Comparison of ENCODE assay signal across 18 cellular contexts in the genomic region with DNA sequence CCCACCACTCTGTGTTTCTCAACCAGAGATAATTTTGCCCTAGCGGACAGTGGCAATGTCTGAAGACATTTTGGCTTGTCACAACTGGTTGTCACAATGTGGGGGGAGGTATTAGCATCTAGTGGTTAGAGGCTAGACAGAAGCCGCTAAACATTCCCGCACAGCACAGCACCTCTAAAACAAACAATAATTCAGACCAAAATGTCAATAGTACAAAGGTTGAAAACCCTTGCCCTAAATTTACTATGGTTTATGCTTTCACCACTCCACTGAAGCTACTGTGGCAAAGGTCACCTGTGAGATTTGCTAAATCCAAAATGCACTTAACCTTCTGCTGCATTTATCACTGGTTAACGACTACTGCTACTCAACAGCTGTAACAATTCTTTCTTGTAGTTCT. TPM values are rescaled to one million over a fixed set of nuclear protein-coding genes. Genes with fewer than 3 reads are reported as not detected.
DNase-seq lines count a peak whose midpoint lies in the region; ATAC-seq, FAIRE-seq and TF ChIP-seq lines count a peak whose summit lies in the region.
"Had no signal": no experiment of that assay in that cellular context is flagged by ENCODE, and none has a peak within 500 bp of the region (broad histone marks: within the 10 kb centered on the region; RNA-seq: fewer than 3 reads in every experiment).

No MANE protein-coding gene starts in this region.

- H2AFZ ChIP-seq in GM12878 (ENCODE audit: control insufficient read depth, low read depth, low read length): no peak overlapping the region
- H2AFZ ChIP-seq: GM23248 had no signal

- no peak for TF ChIP-seq RAD21 in GM12878 (IDR thresholded peaks at IDR 0.05; ENCODE audit: insufficient read depth, low read depth, low read length)
- peak; percentile 51 to 57 for TF ChIP-seq RAD21 in liver (IDR thresholded peaks at IDR 0.05)

- intact Hi-C loops in Caco-2 (cut with micrococcal nuclease; ENCODE audit: unreplicated experiment) (no loop called here), GM12878 (cut with micrococcal nuclease; ENCODE audit: unreplicated experiment) (no loop called here)
- intact Hi-C loops in activated T-helper 1 cell treated with anti-CD3 and anti-CD28 coated beads, Interleukin-12 subunit alpha, Interleukin-12 subunit beta, Interleukin-2, Interleukin-4 antibody, amounts not matched to agents 30 ng/mL and 10 ng/mL and 1 ng/mL, durations not matched to agents 14 hours and 24 hours and 36 hours (cut with micrococcal nuclease): no loop called here

- CTCF ChIA-PET in Caco-2 (lab: Charles Lee) (no interaction called here), GM12878 (lab: Yijun Ruan, JAX) (interaction anchor here (0.7 to 1.5 kb wide), 4 partner anchors 12 to 47 kb away, joined by 3 to 7 read pairs (median 5); partner anchors contain the start of gene C1QBP)

- H4K20me1 ChIP-seq in GM12878 (ENCODE audit: control insufficient read depth, insufficient read depth): peaks cover 3% of the 10 kb centered on the region; the same call in 1 of the 2 replicates

- BruUV-seq in Caco-2 (replicated peaks; lab: Mats Ljungman, UMichigan): no TSS peak
- TSS peak; percentile 4 for BruUV-seq in GM12878 (replicated peaks; lab: Mats Ljungman, UMichigan)

- H3K27me3 ChIP-seq in Caco-2 (replicated peaks; ENCODE audit: control insufficient read depth, insufficient read depth, low read length) (no peaks in the 10 kb centered on the region), GM12878 (replicated peaks in 1 of 2; ENCODE audit: control insufficient read depth in 2 of 2, insufficient read depth in 2 of 2, low read length in 1 of 2) (no peaks in the 10 kb centered on the region), liver (ENCODE audit: control insufficient read depth in 4 of 4, insufficient read depth in 4 of 4, low read length in 3 of 4) (no peaks in the 10 kb centered on the region)

- DNase-seq in Caco-2: peak; percentile 17 to 35
- no peak for DNase-seq in GM12878 (ENCODE audit: low read depth, low spot score)
- no peak for DNase-seq in stimulated activated naive B cell treated with anti-CD40 and anti-IgM and Interleukin-4, amounts not matched to agents 10 μg/mL and 1 μg/mL and 100 μg/mL, for 72 hours
- no peak for DNase-seq in activated CD4-positive, alpha-beta T cell treated with anti-CD3 and anti-CD28 coated beads for 4 hours
- DNase-seq in endothelial cell (ENCODE audit: low spot score): no peak
- DNase-seq in activated T-helper 1 cell treated with anti-CD3 and anti-CD28 coated beads, Interleukin-12 subunit alpha, Interleukin-12 subunit beta, Interleukin-2, Interleukin-4 antibody, amounts not matched to agents 30 ng/mL and 10 ng/mL and 1 ng/mL, durations not matched to agents 14 hours and 24 hours and 36 hours (ENCODE audit: low spot score): no peak
- DNase-seq: CD8-positive, alpha-beta T cell; COR-L47; DMS53; GF-D8; GM23248 had no signal

- POLR2A ChIA-PET in Caco-2 (lab: Charles Lee): interaction anchor here (0.6 kb wide), 1 partner anchor 14 kb away, joined by 3 read pairs; the partner anchor contains the start of genes NUP88 and RPAIN
- POLR2A ChIA-PET in GM12878 (lab: Charles Lee): interaction anchor here (0.5 to 1.0 kb wide), 3 partner anchors 14 to 158 kb away, joined by 3 read pairs; partner anchors contain the start of gene NUP88

- H3K27ac Mint-ChIP-seq in Caco-2 (ENCODE audit: unreplicated experiment) (no peak overlapping the region), endothelial cell (ENCODE audit: unreplicated experiment) (no peak overlapping the region)
- H3K27ac Mint-ChIP-seq in stimulated activated naive B cell treated with anti-CD40 and anti-IgM and Interleukin-4, amounts not matched to agents 10 μg/mL and 1 μg/mL and 100 μg/mL, for 72 hours: peak overlapping the region; percentile 71
- no peak overlapping the region for H3K27ac Mint-ChIP-seq in activated T-helper 1 cell treated with anti-CD3 and anti-CD28 coated beads, Interleukin-12 subunit alpha, Interleukin-12 subunit beta, Interleukin-2, Interleukin-4 antibody, amounts not matched to agents 30 ng/mL and 10 ng/mL and 1 ng/mL, durations not matched to agents 14 hours and 24 hours and 36 hours
- H3K27ac Mint-ChIP-seq: CD8-positive, alpha-beta T cell had no signal

- no peak for FAIRE-seq in GM12878 (lab: Jason Lieb, UNC)
- FAIRE-seq: H54 had no signal

- H3K4me1 Mint-ChIP-seq in Caco-2 (ENCODE audit: low read depth, unreplicated experiment): no peaks in the 10 kb centered on the region
- peaks cover 5 to 9% of the 10 kb centered on the region in 2 donors for H3K4me1 Mint-ChIP-seq in stimulated activated naive B cell treated with anti-CD40 and anti-IgM and Interleukin-4, amounts not matched to agents 10 μg/mL and 1 μg/mL and 100 μg/mL, for 72 hours
- no peaks in the 10 kb centered on the region for H3K4me1 Mint-ChIP-seq in endothelial cell (ENCODE audit: unreplicated experiment)
- H3K4me1 Mint-ChIP-seq in activated T-helper 1 cell treated with anti-CD3 and anti-CD28 coated beads, Interleukin-12 subunit alpha, Interleukin-12 subunit beta, Interleukin-2, Interleukin-4 antibody, amounts not matched to agents 30 ng/mL and 10 ng/mL and 1 ng/mL, durations not matched to agents 14 hours and 24 hours and 36 hours (ENCODE audit: low read depth): peaks cover 11% of the 10 kb centered on the region
- H3K4me1 Mint-ChIP-seq: CD14-positive monocyte had no signal

- H3K36me3 ChIP-seq in Caco-2 (ENCODE audit: control insufficient read depth, insufficient read depth, low read length) (no peaks in the 10 kb centered on the region), GM12878 (ENCODE audit: control insufficient read depth in 2 of 2, insufficient read depth in 2 of 2, low read length in 1 of 2) (peaks cover 13 to 60% of the 10 kb centered on the region in 2 experiments), liver (ENCODE audit: control insufficient read depth in 4 of 4, insufficient read depth in 3 of 4, low read depth in 1 of 4, low read length in 3 of 4) (peaks cover 7 to 53% (median 42%) of the 10 kb centered on the region in 4 donors)

- no peak overlapping the region for H3K27ac ChIP-seq in GM12878 (ENCODE audit: control insufficient read depth, insufficient read depth)
- peak overlapping the region; percentile 68 to 87 for H3K27ac ChIP-seq in liver (ENCODE audit: low read depth in 1 of 2, low read length in 2 of 2)
- H3K27ac ChIP-seq: 22Rv1, GM23248, HL-60 had no signal

- H3K4me3 ChIP-seq in Caco-2 (ENCODE audit: low read depth, low read length): no peak overlapping the region
- no peak overlapping the region for H3K4me3 ChIP-seq in GM12878
- peak overlapping the region in 2 of 3 donors; percentile 4 to 47 for H3K4me3 ChIP-seq in liver (ENCODE audit: low read depth in 1 of 3, low read length in 3 of 3)
- H3K4me3 ChIP-seq: GM23248 had no signal

- TF ChIP-seq EP300 in GM12878 (IDR thresholded peaks at IDR 0.05; ENCODE audit: borderline replicate concordance in 1 of 2, control insufficient read depth in 1 of 2, low read depth in 2 of 2, low read length in 2 of 2): no peak

- H3K36me3 Mint-ChIP-seq in Caco-2 (ENCODE audit: insufficient read depth, unreplicated experiment) (peaks cover 3% of the 10 kb centered on the region), endothelial cell (ENCODE audit: low read depth, unreplicated experiment) (peaks cover 21% of the 10 kb centered on the region)
- peaks cover 11 to 24% of the 10 kb centered on the region in 2 donors for H3K36me3 Mint-ChIP-seq in stimulated activated naive B cell treated with anti-CD40 and anti-IgM and Interleukin-4, amounts not matched to agents 10 μg/mL and 1 μg/mL and 100 μg/mL, for 72 hours
- peaks cover 29% of the 10 kb centered on the region for H3K36me3 Mint-ChIP-seq in activated T-helper 1 cell treated with anti-CD3 and anti-CD28 coated beads, Interleukin-12 subunit alpha, Interleukin-12 subunit beta, Interleukin-2, Interleukin-4 antibody, amounts not matched to agents 30 ng/mL and 10 ng/mL and 1 ng/mL, durations not matched to agents 14 hours and 24 hours and 36 hours (ENCODE audit: low read depth)
- H3K36me3 Mint-ChIP-seq: IgD-negative memory B cell had no signal

- SMC1A ChIA-PET in GM12878 (lab: Charles Lee; ENCODE audit: uncharacterized antibody, unreplicated experiment): interaction anchor here (0.6 to 1.4 kb wide), 3 partner anchors 12 to 55 kb away, joined by 3 read pairs; no protein-coding TSS in a partner anchor

- H3K9me3 ChIP-seq in Caco-2 (no peaks in the 10 kb centered on the region), GM12878 (replicated peaks; ENCODE audit: control insufficient read depth, insufficient read depth, low read length) (no peaks in the 10 kb centered on the region), liver (ENCODE audit: control insufficient read depth in 4 of 4, low read length in 3 of 4) (no peaks in the 10 kb centered on the region)

- RAD21 ChIA-PET in GM12878 (lab: Charles Lee; ENCODE audit: unreplicated experiment): no interaction called here

- H3K27me3 Mint-ChIP-seq in Caco-2 (ENCODE audit: insufficient read depth, unreplicated experiment) (no peaks in the 10 kb centered on the region), endothelial cell (ENCODE audit: unreplicated experiment) (no peaks in the 10 kb centered on the region)
- H3K27me3 Mint-ChIP-seq in stimulated activated naive B cell treated with anti-CD40 and anti-IgM and Interleukin-4, amounts not matched to agents 10 μg/mL and 1 μg/mL and 100 μg/mL, for 72 hours: no peaks in the 10 kb centered on the region
- no peaks in the 10 kb centered on the region for H3K27me3 Mint-ChIP-seq in activated T-helper 1 cell treated with anti-CD3 and anti-CD28 coated beads, Interleukin-12 subunit alpha, Interleukin-12 subunit beta, Interleukin-2, Interleukin-4 antibody, amounts not matched to agents 30 ng/mL and 10 ng/mL and 1 ng/mL, durations not matched to agents 14 hours and 24 hours and 36 hours (ENCODE audit: insufficient read depth)
- H3K27me3 Mint-ChIP-seq: IgD-negative memory B cell had no signal

- H3K9ac ChIP-seq in GM12878 (ENCODE audit: control insufficient read depth, insufficient read depth, low read length) (no peak overlapping the region), liver (ENCODE audit: low read depth in 1 of 2, low read length in 2 of 2) (no peak overlapping the region)
- H3K9ac ChIP-seq: GM23248 had no signal

- H3K4me2 ChIP-seq in GM12878 (ENCODE audit: control insufficient read depth, insufficient read depth): no peak overlapping the region

- TF ChIP-seq POLR2A in GM12878 (IDR thresholded peaks at IDR 0.05; ENCODE audit: low read depth, low read length): no peak

- H3K4me1 ChIP-seq in Caco-2: peaks cover 9% of the 10 kb centered on the region
- H3K4me1 ChIP-seq in GM12878 (ENCODE audit: control insufficient read depth, insufficient read depth, low read length): peaks cover 6% of the 10 kb centered on the region
- peaks cover 11 to 42% (median 36%) of the 10 kb centered on the region in 4 donors for H3K4me1 ChIP-seq in liver (ENCODE audit: control insufficient read depth in 4 of 4, insufficient read depth in 4 of 4, low read length in 3 of 4)

- WGBS in GM12878 (ENCODE audit: insufficient coverage, insufficient replicate concordance, low lambda C conversion rate, missing lambda C conversion rate): 98% methylated on average over 4 of the region's 4 CpGs
- 30% methylated on average over 4 of the region's 4 CpGs for whole genome bisulfite sequencing in liver

- H3K4me3 Mint-ChIP-seq in Caco-2 (ENCODE audit: unreplicated experiment) (no peak overlapping the region), endothelial cell (ENCODE audit: unreplicated experiment) (no peak overlapping the region)
- no peak overlapping the region for H3K4me3 Mint-ChIP-seq in stimulated activated naive B cell treated with anti-CD40 and anti-IgM and Interleukin-4, amounts not matched to agents 10 μg/mL and 1 μg/mL and 100 μg/mL, for 72 hours
- no peak overlapping the region for H3K4me3 Mint-ChIP-seq in activated T-helper 1 cell treated with anti-CD3 and anti-CD28 coated beads, Interleukin-12 subunit alpha, Interleukin-12 subunit beta, Interleukin-2, Interleukin-4 antibody, amounts not matched to agents 30 ng/mL and 10 ng/mL and 1 ng/mL, durations not matched to agents 14 hours and 24 hours and 36 hours
- H3K4me3 Mint-ChIP-seq: CD14-positive monocyte; CD8-positive, alpha-beta T cell had no signal

- H3K9me3 Mint-ChIP-seq in Caco-2 (ENCODE audit: unreplicated experiment) (no peaks in the 10 kb centered on the region), endothelial cell (ENCODE audit: unreplicated experiment) (no peaks in the 10 kb centered on the region)
- no peaks in the 10 kb centered on the region for H3K9me3 Mint-ChIP-seq in stimulated activated naive B cell treated with anti-CD40 and anti-IgM and Interleukin-4, amounts not matched to agents 10 μg/mL and 1 μg/mL and 100 μg/mL, for 72 hours
- no peaks in the 10 kb centered on the region for H3K9me3 Mint-ChIP-seq in activated T-helper 1 cell treated with anti-CD3 and anti-CD28 coated beads, Interleukin-12 subunit alpha, Interleukin-12 subunit beta, Interleukin-2, Interleukin-4 antibody, amounts not matched to agents 30 ng/mL and 10 ng/mL and 1 ng/mL, durations not matched to agents 14 hours and 24 hours and 36 hours
- H3K9me3 Mint-ChIP-seq: CD14-positive monocyte; CD8-positive, alpha-beta T cell; IgD-negative memory B cell had no signal

- no peak for TF ChIP-seq CTCF in Caco-2 (IDR thresholded peaks at IDR 0.05; ENCODE audit: insufficient read depth in 1 of 2, low read depth in 1 of 2, low read length in 1 of 2, severe bottlenecking in 1 of 2, unreplicated experiment in 1 of 2)
- no peak for TF ChIP-seq CTCF in GM12878 (IDR thresholded peaks at IDR 0.05 in 2 of 3, conservative IDR thresholded peaks at IDR 0.05 in 1 of 3; ENCODE audit: control insufficient read depth in 2 of 3, extremely low read depth in 1 of 3, insufficient read depth in 1 of 3, low read depth in 3 of 3, low read length in 3 of 3)
- TF ChIP-seq CTCF in liver (IDR thresholded peaks at IDR 0.05; ENCODE audit: low read depth, low read length, missing input control): peak; percentile 28
- no peak for TF ChIP-seq CTCF in endothelial cell (IDR thresholded peaks at IDR 0.05; ENCODE audit: unreplicated experiment)

- in situ Hi-C loops in GM12878 (cut with MboI): no loop called here

- peaks cover 11% of the 10 kb centered on the region for H3K79me2 ChIP-seq in GM12878 (ENCODE audit: control insufficient read depth, insufficient read depth, low read length)

- ATAC-seq in GM12878: no peak
- no peak for ATAC-seq in stimulated activated naive B cell treated with anti-CD40 and anti-IgM and Interleukin-4, amounts not matched to agents 10 μg/mL and 1 μg/mL and 100 μg/mL, for 72 hours (replicated peaks)
- ATAC-seq: CD8-positive, alpha-beta T cell; HCT116 had no signal

RNA-seq across cellular contexts. Expression of gene NUP88, which starts 14.1 kb away (rescaled TPM):
- total RNA-seq in Caco-2 (2022) (52.3 and 56.6 TPM in 2 replicates), GM12878 (2014; rRNA removed) (188 and 189 TPM in 2 replicates), GM12878 (2014; rRNA removed; fragmentation: Illumina TruSeq; extraction: Trizol) (232 and 233 TPM in 2 replicates), GM12878 (2021) (109 and 125 TPM in 2 replicates), liver (100 to 1,000 TPM in 1 of 2 donors, 10 to 100 TPM in 1; 61.4 to 124 TPM), endothelial cell (ENCODE audit: unreplicated experiment) (42.4 TPM)
- 270 and 280 TPM in 2 replicates for total RNA-seq in GM12878 (2013; cell fraction: nucleolus; rRNA removed)
- 35.8 TPM for polyA plus RNA-seq in GM12878 (2011; ENCODE audit: low read depth)
- polyA plus RNA-seq in GM12878 (2011; rRNA removed) (200 and 238 TPM in 2 replicates), GM12878 (2014; fragmentation: Illumina TruSeq; extraction: Trizol) (244 and 280 TPM in 2 replicates), GM12878 (2014; fragmentation: Nextera tagmentation; extraction: Ambion mirVana) (100 to 1,000 TPM; 110 to 137 TPM), GM12878 (2014; rRNA removed) (153 and 173 TPM in 2 replicates), GM12878 (2016; fragmentation: Nextera tagmentation; extraction: Ambion mirVana) (100 to 1,000 TPM; 188 to 208 TPM), liver (10 to 100 TPM; 39.6 to 53.4 TPM)
- polyA plus RNA-seq in GM12878 (2011; cell fraction: cytosol; rRNA removed): 145 and 161 TPM in 2 replicates
- 127 and 139 TPM in 2 replicates for polyA plus RNA-seq in GM12878 (2011; cell fraction: nucleus; rRNA removed)
- polyA plus RNA-seq in GM12878 (2012): 80.8 and 110 TPM in 2 replicates
- polyA minus RNA-seq in GM12878 (2011; rRNA and poly(A)+ RNA removed): 258 and 329 TPM in 2 replicates
- 66.0 and 82.0 TPM in 2 replicates for polyA minus RNA-seq in GM12878 (2011; cell fraction: cytosol; rRNA and poly(A)+ RNA removed)
- polyA minus RNA-seq in GM12878 (2011; cell fraction: nucleus; rRNA and poly(A)+ RNA removed): 93.5 and 119 TPM in 2 replicates
- 165 and 170 TPM in 2 replicates for total RNA-seq in activated T-helper 1 cell treated with anti-CD3 and anti-CD28 coated beads, Interleukin-12 subunit alpha, Interleukin-12 subunit beta, Interleukin-2, Interleukin-4 antibody, amounts not matched to agents 30 ng/mL and 10 ng/mL and 1 ng/mL, durations not matched to agents 14 hours and 24 hours and 36 hours

RNA-seq across cellular contexts. Expression of gene RPAIN, which starts 14.6 kb away (rescaled TPM):
- total RNA-seq in Caco-2 (2022) (30.5 and 36.5 TPM in 2 replicates), GM12878 (2014; rRNA removed) (68.6 and 70.4 TPM in 2 replicates), GM12878 (2014; rRNA removed; fragmentation: Illumina TruSeq; extraction: Trizol) (74.6 and 76.3 TPM in 2 replicates), GM12878 (2021) (44.6 and 45.8 TPM in 2 replicates), liver (10 to 100 TPM; 21.7 to 37.0 TPM), endothelial cell (ENCODE audit: unreplicated experiment) (47.7 TPM)
- 166 and 189 TPM in 2 replicates for total RNA-seq in GM12878 (2013; cell fraction: nucleolus; rRNA removed)
- polyA plus RNA-seq in GM12878 (2011; ENCODE audit: low read depth): 32.9 TPM
- polyA plus RNA-seq in GM12878 (2011; rRNA removed) (69.5 and 69.8 TPM in 2 replicates), GM12878 (2014; fragmentation: Illumina TruSeq; extraction: Trizol) (50.2 and 53.3 TPM in 2 replicates), GM12878 (2014; fragmentation: Nextera tagmentation; extraction: Ambion mirVana) (100 to 1,000 TPM; 101 to 109 TPM), GM12878 (2014; rRNA removed) (50.6 and 56.4 TPM in 2 replicates), GM12878 (2016; fragmentation: Nextera tagmentation; extraction: Ambion mirVana) (10 to 100 TPM; 71.5 to 74.8 TPM), liver (10 to 100 TPM; 10.9 to 34.0 TPM)
- 45.4 and 50.3 TPM in 2 replicates for polyA plus RNA-seq in GM12878 (2011; cell fraction: cytosol; rRNA removed)
- polyA plus RNA-seq in GM12878 (2011; cell fraction: nucleus; rRNA removed): 60.8 and 64.9 TPM in 2 replicates
- 35.3 and 37.0 TPM in 2 replicates for polyA plus RNA-seq in GM12878 (2012)
- polyA minus RNA-seq in GM12878 (2011; rRNA and poly(A)+ RNA removed): 39.9 and 44.4 TPM in 2 replicates
- 15.9 and 16.4 TPM in 2 replicates for polyA minus RNA-seq in GM12878 (2011; cell fraction: cytosol; rRNA and poly(A)+ RNA removed)
- 35.1 and 43.3 TPM in 2 replicates for polyA minus RNA-seq in GM12878 (2011; cell fraction: nucleus; rRNA and poly(A)+ RNA removed)
- total RNA-seq in activated T-helper 1 cell treated with anti-CD3 and anti-CD28 coated beads, Interleukin-12 subunit alpha, Interleukin-12 subunit beta, Interleukin-2, Interleukin-4 antibody, amounts not matched to agents 30 ng/mL and 10 ng/mL and 1 ng/mL, durations not matched to agents 14 hours and 24 hours and 36 hours: 61.0 and 67.0 TPM in 2 replicates

RNA-seq across cellular contexts. Expression of gene C1QBP, which starts 33.6 kb away (rescaled TPM):
- total RNA-seq in Caco-2 (2022) (129 and 149 TPM in 2 replicates), GM12878 (2014; rRNA removed) (415 and 426 TPM in 2 replicates), GM12878 (2014; rRNA removed; fragmentation: Illumina TruSeq; extraction: Trizol) (629 and 683 TPM in 2 replicates), GM12878 (2021) (411 and 415 TPM in 2 replicates), liver (100 to 1,000 TPM in 1 of 2 donors, 10 to 100 TPM in 1; 94.9 to 107 TPM), endothelial cell (ENCODE audit: unreplicated experiment) (100 TPM)
- 51.2 and 54.9 TPM in 2 replicates for total RNA-seq in GM12878 (2013; cell fraction: nucleolus; rRNA removed)
- 296 TPM for polyA plus RNA-seq in GM12878 (2011; ENCODE audit: low read depth)
- polyA plus RNA-seq in GM12878 (2011; rRNA removed) (444 and 610 TPM in 2 replicates), GM12878 (2014; fragmentation: Illumina TruSeq; extraction: Trizol) (592 and 753 TPM in 2 replicates), GM12878 (2014; fragmentation: Nextera tagmentation; extraction: Ambion mirVana) (100 to 1,000 TPM; 124 to 227 TPM), GM12878 (2014; rRNA removed) (381 and 414 TPM in 2 replicates), GM12878 (2016; fragmentation: Nextera tagmentation; extraction: Ambion mirVana) (100 to 1,000 TPM; 945 to 989 TPM), liver (100 to 1,000 TPM; 118 to 123 TPM)
- polyA plus RNA-seq in GM12878 (2011; cell fraction: cytosol; rRNA removed): 232 and 273 TPM in 2 replicates
- 184 and 213 TPM in 2 replicates for polyA plus RNA-seq in GM12878 (2011; cell fraction: nucleus; rRNA removed)
- polyA plus RNA-seq in GM12878 (2012): 238 and 269 TPM in 2 replicates
- 160 and 234 TPM in 2 replicates for polyA minus RNA-seq in GM12878 (2011; rRNA and poly(A)+ RNA removed)
- polyA minus RNA-seq in GM12878 (2011; cell fraction: cytosol; rRNA and poly(A)+ RNA removed): 111 TPM in 2 replicates
- polyA minus RNA-seq in GM12878 (2011; cell fraction: nucleus; rRNA and poly(A)+ RNA removed): 34.8 and 40.8 TPM in 2 replicates
- total RNA-seq in activated T-helper 1 cell treated with anti-CD3 and anti-CD28 coated beads, Interleukin-12 subunit alpha, Interleukin-12 subunit beta, Interleukin-2, Interleukin-4 antibody, amounts not matched to agents 30 ng/mL and 10 ng/mL and 1 ng/mL, durations not matched to agents 14 hours and 24 hours and 36 hours: 410 and 413 TPM in 2 replicates

Comparison
In these comparisons a context has a peak if more than half of its experiments do, and no peak if none do; other contexts are left out.
1. DNase-seq: peak in Caco-2 (2 of 2); none in GM12878 (single experiment), stimulated activated naive B cell treated with anti-CD40 and anti-IgM and Interleukin-4, amounts not matched to agents 10 μg/mL and 1 μg/mL and 100 μg/mL, for 72 hours (single experiment), activated CD4-positive, alpha-beta T cell treated with anti-CD3 and anti-CD28 coated beads for 4 hours (0 of 2), endothelial cell (single experiment) and activated T-helper 1 cell treated with anti-CD3 and anti-CD28 coated beads, Interleukin-12 subunit alpha, Interleukin-12 subunit beta, Interleukin-2, Interleukin-4 antibody, amounts not matched to agents 30 ng/mL and 10 ng/mL and 1 ng/mL, durations not matched to agents 14 hours and 24 hours and 36 hours (single experiment).
2. H3K4me3 ChIP-seq: peak in liver (2 of 3); none in Caco-2 (single experiment) and GM12878 (single experiment).